ENCODE assay signal across 9 cellular contexts in the genomic region with DNA sequence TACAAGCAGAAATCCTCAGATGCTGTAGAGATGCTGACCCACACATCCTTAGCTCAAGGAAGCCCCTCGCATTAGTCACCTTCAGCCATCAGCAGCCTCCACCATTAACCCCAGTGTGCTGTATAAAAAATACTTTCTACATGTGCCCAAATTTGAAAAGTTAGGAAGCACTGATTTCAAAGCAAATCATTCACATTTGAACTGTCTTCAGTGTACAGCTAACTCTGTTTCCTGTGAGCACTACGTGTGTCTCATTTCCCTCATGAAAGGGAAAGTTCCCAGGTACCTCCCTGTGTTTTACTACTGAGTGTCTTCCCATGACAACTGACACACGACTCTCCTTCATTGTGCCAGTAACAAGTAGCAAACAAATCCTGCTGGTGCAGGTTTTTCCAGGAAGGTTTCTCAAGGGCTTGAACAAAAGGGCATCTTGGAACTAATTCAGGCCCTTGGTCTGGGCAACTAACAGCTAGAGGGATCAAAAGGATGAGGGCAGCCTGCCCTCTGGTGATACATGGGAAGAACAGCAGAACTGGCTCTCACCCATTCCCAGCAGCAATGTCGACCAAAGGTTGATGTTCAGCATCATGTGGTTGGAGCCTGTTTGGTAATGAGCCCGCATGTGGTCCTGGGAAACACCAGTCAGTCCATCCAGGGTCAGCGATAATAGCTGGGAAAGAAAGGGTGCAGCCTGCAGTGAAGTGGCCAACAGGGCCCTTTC. TPM values are rescaled to one million over a fixed set of nuclear protein-coding genes. Genes with fewer than 3 reads are reported as not detected.
DNase-seq lines count a peak whose midpoint lies in the region; ATAC-seq and TF ChIP-seq lines count a peak whose summit lies in the region.
"Had no signal": no experiment of that assay in that cellular context is flagged by ENCODE, and none has a peak within 500 bp of the region (broad histone marks: within the 10 kb centered on the region; RNA-seq: fewer than 3 reads in every experiment).

No MANE protein-coding gene starts in this region.

- WGBS in gastroesophageal sphincter (ENCODE audit: low coverage in 1 of 2), 2 donors = 45 to 100% methylated on average over 1 to 5 of the region's 6 CpGs

- TF ChIP-seq EP300 in gastroesophageal sphincter (IDR thresholded peaks at IDR 0.05) = no peak

- H3K4me1 Mint-ChIP-seq in CD4-positive, alpha-beta T cell (ENCODE audit: low read depth) = peaks cover 53% of the 10 kb centered on the region
- peaks cover 11% of the 10 kb centered on the region for H3K4me1 Mint-ChIP-seq in type B pancreatic cell (ENCODE audit: unreplicated experiment)

- in situ Hi-C loops in HAP-1 (cut with MboI; ENCODE audit: low sequenced_read_pairs) = loop anchor here (10.0 kb wide), 3 partner anchors 141 to 299 kb away; a partner anchor contains a TSS

- DNase-seq in CD4-positive, alpha-beta T cell = no peak
- peak; percentile 12 to 20 for DNase-seq in HAP-1 (ENCODE audit: low spot score in 2 of 2)
- peak; percentile 41 for DNase-seq in SW480 (ENCODE audit: low spot score)
- no peak for DNase-seq in type B pancreatic cell (ENCODE audit: extremely low spot score, unreplicated experiment)
- no peak for DNase-seq in central memory CD4-positive, alpha-beta T cell
- DNase-seq in GM19240 (ENCODE audit: insufficient read length, low spot score) = no peak
- DNase-seq in NCI-H1105 (lab: John Stamatoyannopoulos, UW) = no peak

- H3K9me3 Mint-ChIP-seq in CD4-positive, alpha-beta T cell = no peaks in the 10 kb centered on the region
- H3K9me3 Mint-ChIP-seq in type B pancreatic cell = no peaks in the 10 kb centered on the region

- no peak for TF ChIP-seq POLR2A in gastroesophageal sphincter (IDR thresholded peaks at IDR 0.05)

- intact Hi-C loops in CD4-positive, alpha-beta T cell (cut with DNase I, micrococcal nuclease) = loop anchor here (10.0 kb wide), 2 partner anchors 291 to 391 kb away; a partner anchor contains a TSS

- no peak overlapping the region for H3K4me3 Mint-ChIP-seq in CD4-positive, alpha-beta T cell
- no peak overlapping the region for H3K4me3 Mint-ChIP-seq in type B pancreatic cell

- peak overlapping the region; percentile 55 for H3K27ac Mint-ChIP-seq in CD4-positive, alpha-beta T cell
- H3K27ac Mint-ChIP-seq in type B pancreatic cell = no peak overlapping the region

- no peaks in the 10 kb centered on the region for H3K27me3 Mint-ChIP-seq in CD4-positive, alpha-beta T cell
- H3K27me3 Mint-ChIP-seq in type B pancreatic cell = no peaks in the 10 kb centered on the region

- H3K9me3 ChIP-seq in CD4-positive, alpha-beta T cell (ENCODE audit: control insufficient read depth, low read length) = no peaks in the 10 kb centered on the region
- H3K9me3 ChIP-seq in HAP-1 (no peaks in the 10 kb centered on the region), gastroesophageal sphincter (no peaks in the 10 kb centered on the region)

- no peak overlapping the region for H3K27ac ChIP-seq in CD4-positive, alpha-beta T cell (ENCODE audit: low read depth, low read length)
- peak overlapping the region in 1 of 4 donors; percentile 19 for H3K27ac ChIP-seq in gastroesophageal sphincter
- H3K27ac ChIP-seq: SK-N-MC had no signal

- H3K36me3 Mint-ChIP-seq in CD4-positive, alpha-beta T cell (ENCODE audit: low read depth) = peaks cover 82% of the 10 kb centered on the region
- H3K36me3 Mint-ChIP-seq in type B pancreatic cell = peaks cover 12% of the 10 kb centered on the region

- peaks cover 9% of the 10 kb centered on the region for H3K4me1 ChIP-seq in HAP-1
- H3K4me1 ChIP-seq in gastroesophageal sphincter = peaks cover 7 to 27% (median 10%) of the 10 kb centered on the region in 3 donors

- H3K4me3 ChIP-seq in HAP-1 (no peak overlapping the region), gastroesophageal sphincter (no peak overlapping the region)
- H3K4me3 ChIP-seq: SK-N-MC had no signal

- no peaks in the 10 kb centered on the region for H3K27me3 ChIP-seq in CD4-positive, alpha-beta T cell (ENCODE audit: control insufficient read depth, insufficient read depth, low read length)
- no peaks in the 10 kb centered on the region for H3K27me3 ChIP-seq in HAP-1 (ENCODE audit: low read depth)
- no peaks in the 10 kb centered on the region for H3K27me3 ChIP-seq in gastroesophageal sphincter

- no peak for ATAC-seq in CD4-positive, alpha-beta T cell (ENCODE audit: poor library complexity)
- ATAC-seq in gastroesophageal sphincter = no peak

- H3K36me3 ChIP-seq in HAP-1 (replicated peaks) = peaks cover 60% of the 10 kb centered on the region
- H3K36me3 ChIP-seq in gastroesophageal sphincter = peaks cover 0 to 69% of the 10 kb centered on the region in 2 donors

- POLR2A ChIA-PET in CD4-positive, alpha-beta T cell (lab: Charles Lee) = interaction anchor here (0.9 kb wide), 2 partner anchors 36 to 60 kb away, joined by 3 read pairs; a partner anchor contains a TSS

- CTCF ChIA-PET in CD4-positive, alpha-beta T cell (lab: Charles Lee) = interaction anchor here (1.5 kb wide), 1 partner anchor 134 kb away, joined by 7 read pairs; no protein-coding TSS in a partner anchor

- TF ChIP-seq CTCF in CD4-positive, alpha-beta T cell (IDR thresholded peaks at IDR 0.05) = peak; percentile 26
- TF ChIP-seq CTCF in gastroesophageal sphincter (IDR thresholded peaks at IDR 0.05) (peak; percentile 8 to 50 (median 48)), type B pancreatic cell (conservative IDR thresholded peaks at IDR 0.05) (peak; percentile 66)

RNA-seq across cellular contexts. Expression of a gene that starts 4.0 kb away (rescaled TPM):
- total RNA-seq in CD4-positive, alpha-beta T cell = 10 to 100 TPM; 44.0 to 46.8 TPM
- total RNA-seq in gastroesophageal sphincter (10 to 100 TPM; 17.9 to 35.6 (median 19.5) TPM), type B pancreatic cell (ENCODE audit: low replicate concordance) (65.2 and 71.7 TPM in 2 replicates)

RNA-seq across cellular contexts. Expression of a gene that starts 25.8 kb away (rescaled TPM):
- 10 to 100 TPM; 38.7 to 41.5 TPM for total RNA-seq in CD4-positive, alpha-beta T cell
- total RNA-seq in gastroesophageal sphincter (100 to 1,000 TPM; 159 to 268 (median 176) TPM), type B pancreatic cell (ENCODE audit: low replicate concordance) (50.5 and 67.7 TPM in 2 replicates)

Comparison
In these comparisons a context has a peak if more than half of its experiments do, and no peak if none do; other contexts are left out.
1. DNase-seq: peak in HAP-1 (2 of 2) and SW480 (single experiment); none in CD4-positive, alpha-beta T cell (0 of 10), type B pancreatic cell (single experiment), central memory CD4-positive, alpha-beta T cell (single experiment), GM19240 (single experiment) and NCI-H1105 (single experiment).
2. Peak in every context shown above with its lines, with median percentiles within 50 percentile points of each other: CTCF ChIP-seq.